In the genomic region with DNA sequence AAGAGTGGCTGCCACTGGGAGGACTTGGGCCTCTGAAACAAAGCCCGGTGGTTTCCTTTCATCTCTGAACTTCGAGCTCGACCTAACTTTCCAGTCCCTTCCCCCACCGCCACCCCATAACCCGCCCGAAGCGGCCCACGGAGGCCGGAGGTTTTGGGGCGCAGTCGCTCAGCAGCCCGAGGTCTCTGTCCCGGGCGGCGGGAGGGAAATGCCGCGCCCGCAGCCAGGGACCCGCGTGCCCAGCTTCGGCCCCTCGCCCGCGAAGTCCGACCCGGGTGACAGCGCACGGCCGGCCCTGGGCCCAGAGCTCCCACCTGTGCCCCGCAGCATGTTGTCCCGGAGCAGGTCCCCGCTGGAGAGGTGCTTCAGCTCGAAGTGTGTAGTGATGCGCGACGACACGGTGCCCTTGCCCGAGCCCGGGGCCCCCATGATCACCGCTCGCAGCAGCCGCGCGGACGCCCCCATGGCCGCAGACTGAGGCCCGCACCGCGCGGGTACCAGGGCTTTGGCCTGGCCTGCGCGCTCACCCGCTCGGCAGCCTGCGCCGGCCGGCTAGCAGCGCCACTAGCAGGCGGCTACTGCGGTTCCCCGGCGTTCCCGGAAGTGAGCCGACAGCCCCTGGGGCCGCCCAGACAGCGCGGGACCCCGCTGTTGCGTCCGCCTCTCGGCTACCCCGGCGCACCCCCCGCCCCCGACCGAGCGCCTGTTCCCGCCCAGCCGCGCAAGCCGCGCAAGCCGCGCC, we compare ENCODE assay signal across 8 cellular contexts. TPM values are rescaled to one million over a fixed set of nuclear protein-coding genes. Genes with fewer than 3 reads are reported as not detected.
DNase-seq lines count a peak whose midpoint lies in the region; ATAC-seq and TF ChIP-seq lines count a peak whose summit lies in the region.

Gene AK3 (minus strand): TSS at position 580 of the 742 bp plus-strand sequence. CDS start 115 bp downstream, at position 465.

- H3K4me2 ChIP-seq in neural progenitor cell, result peak within 1 kb of the TSS; percentile 97

- H3K4me1 ChIP-seq in ES-I3 (ENCODE audit: insufficient read depth, low read length) (peaks cover 11% of the 10 kb centered on the region), neural progenitor cell (peaks cover 11% of the 10 kb centered on the region)

- TF ChIP-seq CTCF in foreskin fibroblast (IDR thresholded peaks at IDR 0.05; ENCODE audit: low read depth, low read length) (no peak), neural progenitor cell (IDR thresholded peaks at IDR 0.05) (peak; percentile 21)

- H3K4me3 Mint-ChIP-seq in neural progenitor cell, result peak within 1 kb of the TSS; percentile 90

- peak within 1 kb of the TSS; percentile 27 for H3K27ac Mint-ChIP-seq in neural progenitor cell

- peak; percentile 90 for ATAC-seq in GM21786 (IDR thresholded peaks at IDR 0.05; ENCODE audit: unreplicated experiment)

- H3K4me1 Mint-ChIP-seq in neural progenitor cell, result peaks cover 27% of the 10 kb centered on the region

- H3K27ac ChIP-seq in KOPT-K1 (ENCODE audit: low read depth, low read length, poor library complexity, severe bottlenecking) (peak within 1 kb of the TSS; percentile 66), neural progenitor cell (peak within 1 kb of the TSS; percentile 71)

- peaks cover 11% of the 10 kb centered on the region for H3K27me3 ChIP-seq in neural progenitor cell

- peak within 1 kb of the TSS; percentile 99 for H2AFZ ChIP-seq in neural progenitor cell (replicated peaks)

- DNase-seq in activated gamma-delta T cell treated with Interleukin-2 at 50 U/mL for 16 hours (peak; percentile 86), foreskin fibroblast (peak; percentile 84 to 95), neural progenitor cell (ENCODE audit: low spot score) (peak; percentile 94), stromal cell of bone marrow (ENCODE audit: low read depth) (peak; percentile 69)

- H3F3A ChIP-seq in neural progenitor cell (ENCODE audit: low read depth), result peaks cover 23% of the 10 kb centered on the region

- H3K4me3 ChIP-seq in foreskin fibroblast (ENCODE audit: low read depth in 1 of 2, low read length in 2 of 2) (peak within 1 kb of the TSS; percentile 76 to 93), neural progenitor cell (peak within 1 kb of the TSS; percentile 90)

- peaks cover 34% of the 10 kb centered on the region for H3K79me2 ChIP-seq in neural progenitor cell (ENCODE audit: low read depth)

- H3K9me3 ChIP-seq in ES-I3 (ENCODE audit: control insufficient read depth, insufficient read depth, low read length), result no peaks in the 10 kb centered on the region
- H3K9me3 ChIP-seq in KOPT-K1 (ENCODE audit: insufficient read depth, low read length, poor library complexity, severe bottlenecking), result no peaks in the 10 kb centered on the region
- H3K9me3 ChIP-seq in neural progenitor cell (ENCODE audit: low read depth), result no peaks in the 10 kb centered on the region

- H3K36me3 ChIP-seq in ES-I3 (ENCODE audit: insufficient read depth, low read length) (no peaks in the 10 kb centered on the region), KOPT-K1 (ENCODE audit: insufficient read depth, low read length) (no peaks in the 10 kb centered on the region), neural progenitor cell (no peaks in the 10 kb centered on the region)

- peaks cover 2% of the 10 kb centered on the region for H3K36me3 Mint-ChIP-seq in neural progenitor cell

- no peaks in the 10 kb centered on the region for H3K9me3 Mint-ChIP-seq in neural progenitor cell

- peak; percentile 88 for TF ChIP-seq POLR2A in Raji (IDR thresholded peaks at IDR 0.05; ENCODE audit: insufficient read depth, low read depth, low read length)

- H3K27me3 Mint-ChIP-seq in neural progenitor cell (ENCODE audit: insufficient read depth, low read depth), result peaks cover 2% of the 10 kb centered on the region

- H3K9ac ChIP-seq in ES-I3 (ENCODE audit: low read depth, low read length) (peak within 1 kb of the TSS; percentile 87), neural progenitor cell (peak within 1 kb of the TSS; percentile 62)

- no peaks in the 10 kb centered on the region for H4K20me1 ChIP-seq in neural progenitor cell (ENCODE audit: low read depth)

RNA-seq across cellular contexts. Expression of gene AK3, which starts in this region (rescaled TPM):
- total RNA-seq in neural progenitor cell (ENCODE audit: low replicate concordance), result 33.9 and 54.8 TPM in 2 replicates

Comparison
In these comparisons a context has a peak if more than half of its experiments do, and no peak if none do; other contexts are left out.
1. Peak in every context shown above with its lines: DNase-seq, ATAC-seq, H3K4me3 ChIP-seq and H3K27ac ChIP-seq.